In the genomic region with DNA sequence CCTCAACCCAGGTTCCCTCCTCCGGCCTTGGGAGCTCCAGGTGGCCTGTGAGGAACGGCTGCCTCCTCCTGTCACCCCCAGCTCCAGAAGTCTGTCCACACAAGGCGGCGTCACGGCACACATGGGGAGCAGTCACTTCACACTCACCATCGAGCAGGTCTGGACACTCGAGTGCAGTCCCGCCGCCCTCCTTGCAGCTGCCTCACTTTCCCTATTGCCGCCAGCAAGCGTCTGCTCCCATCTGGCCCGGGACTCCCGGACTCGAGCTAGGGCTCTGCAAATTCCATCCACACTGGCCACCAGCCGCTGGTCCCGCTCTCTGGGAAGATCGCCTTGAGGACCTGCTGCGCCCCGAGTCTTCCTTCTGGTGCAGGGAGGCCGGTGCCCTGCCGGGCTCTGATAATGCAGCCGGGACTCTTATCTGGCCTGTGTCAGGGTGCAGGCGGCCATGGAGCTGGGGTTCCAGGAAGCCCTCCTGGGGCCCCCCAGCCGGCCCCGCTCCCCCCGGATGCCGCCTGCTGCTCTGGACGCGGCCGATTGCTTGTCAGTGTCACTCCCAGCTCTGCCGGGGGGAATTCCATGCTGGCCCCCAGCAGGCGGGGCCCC, we compare ENCODE assay signal across 8 cellular contexts. TPM values are rescaled to one million over a fixed set of nuclear protein-coding genes. Genes with fewer than 3 reads are reported as not detected.
A peak's percentile ranks its signal among the peaks of the same experiment; 100 is the strongest.
DNase-seq lines count a peak whose midpoint lies in the region; ATAC-seq and TF ChIP-seq lines count a peak whose summit lies in the region.

Gene RIPOR3 (minus strand): TSS at position 564 of the 606 bp plus-strand sequence. CDS start 414 bp downstream, at position 150.

- no peaks in the 10 kb centered on the region for H3K36me3 ChIP-seq in right atrium auricular region
- no peaks in the 10 kb centered on the region for H3K36me3 ChIP-seq in rectal smooth muscle tissue (ENCODE audit: control insufficient read depth, insufficient read depth, low read length)
- no peaks in the 10 kb centered on the region for H3K36me3 ChIP-seq in PC-3 (ENCODE audit: low read depth, low read length)

- BruUV-seq in PC-3 (replicated peaks; lab: Mats Ljungman, UMichigan) = no TSS peak

- POLR2A ChIA-PET in PC-3 (lab: Charles Lee; ENCODE audit: unreplicated experiment) = no interaction called here

- H3F3A ChIP-seq in PC-3 (ENCODE audit: low read length, unreplicated experiment) = no peaks in the 10 kb centered on the region

- no peak within 1 kb of the TSS for H3K4me2 ChIP-seq in PC-3 (ENCODE audit: low read length)

- ATAC-seq in HG03097 (IDR thresholded peaks at IDR 0.05; ENCODE audit: low FRiP score, unreplicated experiment) (no peak), PC-3 (no peak)

- H3K79me2 ChIP-seq in PC-3 (ENCODE audit: low read length) = no peaks in the 10 kb centered on the region

- intact Hi-C loops in PC-3 (cut with micrococcal nuclease) = no loop called here

- H3K27ac ChIP-seq in right atrium auricular region = peak within 1 kb of the TSS; percentile 38 to 42
- peak within 1 kb of the TSS; percentile 34 for H3K27ac ChIP-seq in rectal smooth muscle tissue (ENCODE audit: low read depth, low read length)
- H3K27ac ChIP-seq in PC-3 (ENCODE audit: low read length) = no peak within 1 kb of the TSS

- DNase-seq in ELR (ENCODE audit: low read depth) (peak; percentile 63), right atrium auricular region (ENCODE audit: low spot score) (no peak), activated gamma-delta T cell (lab: John Stamatoyannopoulos, UW) (no peak), PC-3 (no peak), cerebellar cortex (ENCODE audit: low spot score) (no peak)
- peak; percentile 55 for DNase-seq in activated CD8-positive, alpha-beta memory T cell treated with anti-CD3 and anti-CD28 coated beads, Interleukin-2, amount 50 U/mL, for 48 hours

- H4K20me1 ChIP-seq in PC-3 (ENCODE audit: low read length) = no peaks in the 10 kb centered on the region

- H3K4me1 ChIP-seq in right atrium auricular region (peaks cover 0 to 39% of the 10 kb centered on the region in 2 donors), rectal smooth muscle tissue (ENCODE audit: control insufficient read depth, insufficient read depth, low read length) (no peaks in the 10 kb centered on the region), PC-3 (ENCODE audit: insufficient read depth, low read length) (peaks cover 14% of the 10 kb centered on the region)

- H3K4me3 ChIP-seq in right atrium auricular region (peak within 1 kb of the TSS; percentile 38 to 52), rectal smooth muscle tissue (ENCODE audit: low read length) (peak within 1 kb of the TSS; percentile 64), PC-3 (ENCODE audit: low read length) (no peak within 1 kb of the TSS)

- H3K9me3 ChIP-seq in right atrium auricular region = no peaks in the 10 kb centered on the region
- H3K9me3 ChIP-seq in PC-3 (ENCODE audit: low read length) = no peaks in the 10 kb centered on the region

- no peaks in the 10 kb centered on the region for H3K9me2 ChIP-seq in PC-3 (replicated peaks; ENCODE audit: low read length)

- H2AFZ ChIP-seq in PC-3 (ENCODE audit: low read length) = no peak within 1 kb of the TSS

- H3K27me3 ChIP-seq in right atrium auricular region = no peaks in the 10 kb centered on the region
- H3K27me3 ChIP-seq in rectal smooth muscle tissue (ENCODE audit: control insufficient read depth, insufficient read depth, low read length) = peaks cover 8% of the 10 kb centered on the region
- no peaks in the 10 kb centered on the region for H3K27me3 ChIP-seq in PC-3 (ENCODE audit: low read length)

- CTCF ChIA-PET in PC-3 (lab: Charles Lee) = no interaction called here

- no peak for TF ChIP-seq CTCF in right atrium auricular region (IDR thresholded peaks at IDR 0.05)
- TF ChIP-seq CTCF in PC-3 (conservative IDR thresholded peaks at IDR 0.05; ENCODE audit: low read depth, low read length) = no peak

- H3K9ac ChIP-seq in rectal smooth muscle tissue (ENCODE audit: low read length) (no peak within 1 kb of the TSS), PC-3 (ENCODE audit: low read length) (no peak within 1 kb of the TSS)

RNA-seq across cellular contexts. Expression of gene RIPOR3, which starts in this region (rescaled TPM):
- 1 to 10 TPM; 2.9 to 4.7 TPM for total RNA-seq in right atrium auricular region
- total RNA-seq in PC-3 (2014; rRNA removed) = 0.04 TPM in 1 of 2 replicates, not detected in the other

Comparison
In these comparisons a context has a peak if more than half of its experiments do, and no peak if none do; other contexts are left out.
1. DNase-seq: peak in ELR (single experiment) and activated CD8-positive, alpha-beta memory T cell treated with anti-CD3 and anti-CD28 coated beads, Interleukin-2, amount 50 U/mL, for 48 hours (single experiment); none in right atrium auricular region (single experiment), activated gamma-delta T cell (single experiment), PC-3 (single experiment) and cerebellar cortex (single experiment).